31 cellular contexts compared by ENCODE assay signal in the genomic region with DNA sequence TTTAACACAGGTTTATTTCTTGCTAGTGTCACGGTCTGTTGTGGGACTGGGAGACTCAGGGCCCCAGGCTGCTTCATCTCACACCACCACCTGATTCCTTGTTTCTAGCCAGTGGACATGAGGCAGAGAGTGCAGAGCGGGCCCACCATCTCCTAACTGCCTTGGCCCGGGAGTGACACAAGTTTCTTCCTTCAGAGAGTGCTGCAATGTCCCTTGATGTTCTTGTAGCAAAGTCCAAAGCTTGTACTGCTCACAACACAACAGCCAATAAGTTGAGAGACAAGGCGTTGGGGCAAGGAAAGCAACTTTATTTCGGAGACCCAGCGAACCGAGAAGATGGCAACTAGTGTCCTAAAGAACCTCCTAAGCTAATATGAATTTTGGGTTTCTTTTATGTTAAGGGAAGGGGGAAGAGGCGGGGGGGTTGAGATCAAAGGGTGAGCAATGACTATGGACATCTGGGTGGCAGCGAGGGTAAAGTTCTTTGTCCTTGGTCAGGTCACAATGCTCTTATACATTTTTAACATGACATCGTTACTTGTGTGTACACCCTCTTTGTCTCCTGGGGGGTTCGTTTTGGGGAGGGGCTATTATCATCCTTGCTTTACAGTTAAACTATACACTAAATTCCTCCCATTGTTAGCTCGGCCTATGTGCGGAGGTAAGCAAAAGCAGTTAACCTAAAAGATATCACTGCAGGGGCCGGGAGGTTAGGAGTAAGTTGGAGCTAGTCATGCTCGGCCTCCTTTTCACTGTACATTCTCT. TPM values are rescaled to one million over a fixed set of nuclear protein-coding genes. Genes with fewer than 3 reads are reported as not detected.
"Had no signal": no experiment of that assay in that cellular context is flagged by ENCODE, and none has a peak within 500 bp of the region (broad histone marks: within the 10 kb centered on the region; RNA-seq: fewer than 3 reads in every experiment).

No MANE protein-coding gene starts in this region.

- H3K9me3 Mint-ChIP-seq: immature natural killer cell; mesothelial cell of epicardium; natural killer cell treated with Interleukin-12 subunit alpha and Interleukin-12 subunit beta and Interleukin-15 and Interleukin-18, amount 100 ng/mL, for 72 hours; stimulated activated memory B cell treated with anti-CD40 and anti-IgM and Interleukin-4, amounts not matched to agents 10 μg/mL and 1 μg/mL and 100 μg/mL, for 72 hours; stimulated activated naive CD8-positive, alpha-beta T cell treated with anti-CD3 and anti-CD28 coated beads, Interleukin-15, amount 100 ng/mL, for 72 hours had no signal

- H3K36me3 Mint-ChIP-seq: mesothelial cell of epicardium; natural killer cell treated with Interleukin-12 subunit alpha and Interleukin-12 subunit beta and Interleukin-15 and Interleukin-18, amount 100 ng/mL, for 72 hours; stimulated activated memory B cell treated with anti-CD40 and anti-IgM and Interleukin-4, amounts not matched to agents 10 μg/mL and 1 μg/mL and 100 μg/mL, for 72 hours had no signal

- H3K36me3 ChIP-seq: heart left ventricle, left lung, lower lobe of right lung, sigmoid colon, tibial nerve, upper lobe of left lung, vagina had no signal

- H3K9ac ChIP-seq: parathyroid adenoma had no signal

- H3K79me2 ChIP-seq: parathyroid adenoma had no signal

- H3K4me3 ChIP-seq: heart left ventricle, left lung, lower lobe of right lung, psoas muscle, sigmoid colon, tibial nerve, upper lobe of left lung, vagina had no signal

- H3K27ac ChIP-seq: heart left ventricle, left lung, lower lobe of right lung, parathyroid adenoma, psoas muscle, sigmoid colon, tibial nerve, upper lobe of left lung, vagina had no signal

- H3K9me3 ChIP-seq: heart left ventricle, left lung, lower lobe of right lung, psoas muscle, sigmoid colon, tibial nerve, upper lobe of left lung, vagina had no signal

- H3K27me3 ChIP-seq: heart left ventricle, left lung, sigmoid colon, tibial nerve, upper lobe of left lung, vagina had no signal

- DNase-seq: heart left ventricle; hypothalamus; immature natural killer cell; kidney; left colon; left lung; lower lobe of right lung; mesendoderm; naive thymus-derived CD4-positive, alpha-beta T cell; nucleus accumbens; psoas muscle; right cardiac atrium; sigmoid colon; small intestine; stimulated activated CD4-positive, alpha-beta T cell treated with anti-CD3 and anti-CD28 coated beads, Interleukin-1b, Interleukin-23, amount 100 ng/mL, for 48 hours; stimulated activated CD4-positive, alpha-beta T cell treated with anti-CD3 and anti-CD28 coated beads, Interleukin-2, amount 100 ng/mL, for 48 hours; stimulated activated CD4-positive, alpha-beta T cell treated with anti-CD3 and anti-CD28 coated beads, Interleukin-4, amount 100 ng/mL, for 4 hours; stimulated activated CD8-positive, alpha-beta memory T cell treated with anti-CD3 and anti-CD28 coated beads, Interleukin-4, amount 100 ng/mL, for 48 hours; stimulated activated naive CD4-positive, alpha-beta T cell treated with Interleukin-2 at 50 U/mL for 16 hours; stimulated activated naive CD8-positive, alpha-beta T cell treated with anti-CD3 and anti-CD28 coated beads, Interleukin-15, amount 100 ng/mL, for 72 hours; substantia nigra; upper lobe of left lung had no signal

- ATAC-seq: heart left ventricle; left colon; left lung; lower lobe of right lung; naive thymus-derived CD4-positive, alpha-beta T cell; natural killer cell treated with Interleukin-12 subunit alpha and Interleukin-12 subunit beta and Interleukin-15 and Interleukin-18, amount 100 ng/mL, for 72 hours; psoas muscle; right cardiac atrium; stimulated activated memory B cell treated with anti-CD40 and anti-IgM and Interleukin-4, amounts not matched to agents 10 μg/mL and 1 μg/mL and 100 μg/mL, for 72 hours; stimulated activated naive CD8-positive, alpha-beta T cell treated with anti-CD3 and anti-CD28 coated beads, Interleukin-15, amount 100 ng/mL, for 72 hours had no signal

- H3K4me3 Mint-ChIP-seq: immature natural killer cell; mesothelial cell of epicardium; naive thymus-derived CD4-positive, alpha-beta T cell; natural killer cell treated with Interleukin-12 subunit alpha and Interleukin-12 subunit beta and Interleukin-15 and Interleukin-18, amount 100 ng/mL, for 72 hours; stimulated activated memory B cell treated with anti-CD40 and anti-IgM and Interleukin-4, amounts not matched to agents 10 μg/mL and 1 μg/mL and 100 μg/mL, for 72 hours; stimulated activated naive CD8-positive, alpha-beta T cell treated with anti-CD3 and anti-CD28 coated beads, Interleukin-15, amount 100 ng/mL, for 72 hours had no signal

- H3K4me1 Mint-ChIP-seq: immature natural killer cell; stimulated activated memory B cell treated with anti-CD40 and anti-IgM and Interleukin-4, amounts not matched to agents 10 μg/mL and 1 μg/mL and 100 μg/mL, for 72 hours; stimulated activated naive CD8-positive, alpha-beta T cell treated with anti-CD3 and anti-CD28 coated beads, Interleukin-15, amount 100 ng/mL, for 72 hours had no signal

- H3K27me3 Mint-ChIP-seq: stimulated activated naive CD8-positive, alpha-beta T cell treated with anti-CD3 and anti-CD28 coated beads, Interleukin-15, amount 100 ng/mL, for 72 hours had no signal

- H3K4me1 ChIP-seq: heart left ventricle, left lung, lower lobe of right lung, parathyroid adenoma, psoas muscle, sigmoid colon, tibial nerve, upper lobe of left lung, vagina had no signal

- H3K27ac Mint-ChIP-seq: immature natural killer cell; mesothelial cell of epicardium; naive thymus-derived CD4-positive, alpha-beta T cell; natural killer cell treated with Interleukin-12 subunit alpha and Interleukin-12 subunit beta and Interleukin-15 and Interleukin-18, amount 100 ng/mL, for 72 hours; stimulated activated memory B cell treated with anti-CD40 and anti-IgM and Interleukin-4, amounts not matched to agents 10 μg/mL and 1 μg/mL and 100 μg/mL, for 72 hours; stimulated activated naive CD8-positive, alpha-beta T cell treated with anti-CD3 and anti-CD28 coated beads, Interleukin-15, amount 100 ng/mL, for 72 hours had no signal

RNA-seq across cellular contexts. Expression of gene SH2D4B, which starts 31.6 kb away (rescaled TPM):
- total RNA-seq: left colon, myocyte, psoas muscle, right cardiac atrium, tibial nerve, vagina had no signal
- polyA plus RNA-seq: heart left ventricle; immature natural killer cell; liver; naive thymus-derived CD4-positive, alpha-beta T cell; right cardiac atrium; urinary bladder had no signal
